33 cellular contexts compared by ENCODE assay signal in genomic region chr3:166324401-166324800, GRCh38.
"Had no signal": no experiment of that assay in that cellular context is flagged by ENCODE, and none has a peak within 500 bp of the region (broad histone marks: within the 10 kb centered on the region; RNA-seq: fewer than 3 reads in every experiment).

No MANE protein-coding gene starts in this region.

- H3K27me3 ChIP-seq: adrenal gland, body of pancreas, brain microvascular endothelial cell, breast epithelium had no signal

- H3K27ac ChIP-seq: adrenal gland, body of pancreas, brain microvascular endothelial cell, breast epithelium, VCaP had no signal

- H3K4me1 ChIP-seq: adrenal gland, body of pancreas, breast epithelium had no signal

- H3K36me3 ChIP-seq: adrenal gland, brain microvascular endothelial cell, breast epithelium had no signal

- H3K4me3 ChIP-seq: adrenal gland, body of pancreas, breast epithelium had no signal

- FAIRE-seq: astrocyte, TTC549 had no signal

- H3K9me3 ChIP-seq: adrenal gland, body of pancreas, breast epithelium had no signal

- ATAC-seq: activated CD8-positive, alpha-beta T cell treated with anti-CD3 and anti-CD28 coated beads for 36 hours; activated naive CD4-positive, alpha-beta T cell treated with anti-CD3 and anti-CD28 coated beads, Interleukin-2, amount 50 U/mL, for 72 hours; activated T-cell treated with anti-CD3 and anti-CD28 coated beads, Interleukin-2, amount 50 U/mL, for 4 hours; activated T-cell treated with anti-CD3 and anti-CD28 coated beads, Interleukin-2, amount 50 U/mL, for 72 hours; activated T-helper 17 cell treated with anti-CD3 and anti-CD28 coated beads, Interleukin-2, amount 50 U/mL, for 72 hours; body of pancreas had no signal

- DNase-seq: activated B cell treated with CpG ODN at 0.5 μM for 24 hours; activated CD4-positive, alpha-beta memory T cell treated with anti-CD3 and anti-CD28 coated beads for 36 hours; activated CD4-positive, alpha-beta T cell treated with anti-CD3 and anti-CD28 coated beads for 4 hours; activated CD4-positive, alpha-beta T cell treated with anti-CD3 and anti-CD28 coated beads, Interleukin-2, amount 10 ng/mL, durations not matched to agents 24 days and 14 days; activated CD4-positive, alpha-beta T cell treated with anti-CD3 and anti-CD28 coated beads, Interleukin-2, amount 50 U/mL, for 1 hour; activated CD4-positive, alpha-beta T cell treated with anti-CD3 and anti-CD28 coated beads, Interleukin-2, amount 50 U/mL, for 4 hours; activated CD4-positive, CD25-positive, alpha-beta regulatory T cell treated with anti-CD3 and anti-CD28 coated beads, Interleukin-2, amount 50 U/mL, for 72 hours; activated CD8-positive, alpha-beta memory T cell treated with anti-CD3 and anti-CD28 coated beads, Interleukin-2, amount 50 U/mL, for 4 hours; activated CD8-positive, alpha-beta T cell treated with anti-CD3 and anti-CD28 coated beads for 36 hours; activated effector memory CD4-positive, alpha-beta T cell treated with anti-CD3 and anti-CD28 coated beads, Interleukin-2, amount 50 U/mL, for 16 hours; activated gamma-delta T cell treated with Interleukin-2 at 50 U/mL for 16 hours; activated naive CD4-positive, alpha-beta T cell; activated naive CD4-positive, alpha-beta T cell treated with anti-CD3 and anti-CD28 coated beads for 36 hours; activated naive CD4-positive, alpha-beta T cell treated with anti-CD3 and anti-CD28 coated beads, Interleukin-2, amount 50 U/mL, for 16 hours; activated naive CD8-positive, alpha-beta T cell treated with anti-CD3 and anti-CD28 coated beads for 36 hours; activated T-cell treated with anti-CD3 and anti-CD28 coated beads for 4 hours; activated T-cell treated with anti-CD3 and anti-CD28 coated beads, Interleukin-2, amount 50 U/mL, for 1 hour; activated T-cell treated with anti-CD3 and anti-CD28 coated beads, Interleukin-2, amount 50 U/mL, for 4 hours; activated T-cell treated with anti-CD3 and anti-CD28 coated beads, Interleukin-2, amount 50 U/mL, for 72 hours; adrenal gland; amniotic stem cell; aorta; body of pancreas; brain microvascular endothelial cell; central memory CD4-positive, alpha-beta T cell; T-helper 2 cell; T-helper 9 cell had no signal
